In genomic region chr9:136117291-136118060, GRCh38 we compare ENCODE assay signal across 8 cellular contexts. TPM values are rescaled to one million over a fixed set of nuclear protein-coding genes. Genes with fewer than 3 reads are reported as not detected.
DNase-seq lines count a peak whose midpoint lies in the region; ATAC-seq and TF ChIP-seq lines count a peak whose summit lies in the region.

No MANE protein-coding gene starts in this region.

- DNase-seq in BE2C: no peak
- no peak for DNase-seq in ascending aorta (ENCODE audit: low spot score in 2 of 2)
- no peak for DNase-seq in suprapubic skin (ENCODE audit: low spot score in 2 of 2)
- DNase-seq in cortex of kidney (lab: John Stamatoyannopoulos, UW): no peak
- DNase-seq in A172 (ENCODE audit: low spot score): no peak

- H3K27me3 ChIP-seq in BE2C (no peaks in the 10 kb centered on the region), KMS-11 (ENCODE audit: insufficient read depth, low read depth) (no peaks in the 10 kb centered on the region; the same call in 1 of the 2 replicates), ascending aorta (no peaks in the 10 kb centered on the region), layer of hippocampus (ENCODE audit: control insufficient read depth, insufficient read depth, low read length) (no peaks in the 10 kb centered on the region), suprapubic skin (no peaks in the 10 kb centered on the region)

- WGBS in suprapubic skin: 35% methylated on average over 27 of the region's 30 CpGs

- H3K4me3 ChIP-seq in BE2C (ENCODE audit: low read depth, low read length) (peak overlapping the region; percentile 80), KMS-11 (IDR thresholded peaks at IDR 0.05; ENCODE audit: insufficient read depth, low read depth, low read length) (no peak overlapping the region), ascending aorta (peak overlapping the region; percentile 71 to 86), suprapubic skin (peak overlapping the region; percentile 92)

- ATAC-seq in GM19372 (IDR thresholded peaks at IDR 0.05; ENCODE audit: low read depth, unreplicated experiment): peak; percentile 4

- H3K27ac ChIP-seq in KMS-11 (peak overlapping the region; percentile 71), ascending aorta (peak overlapping the region; percentile 80 to 88), layer of hippocampus (ENCODE audit: low read depth, low read length) (peak overlapping the region; percentile 92), suprapubic skin (peak overlapping the region; percentile 97)

- no peaks in the 10 kb centered on the region for H4K20me1 ChIP-seq in KMS-11 (ENCODE audit: insufficient read depth)

- H3K4me2 ChIP-seq in KMS-11: peak overlapping the region; percentile 79

- peaks cover 23% of the 10 kb centered on the region for H3K36me3 ChIP-seq in BE2C
- H3K36me3 ChIP-seq in KMS-11 (ENCODE audit: insufficient read depth): no peaks in the 10 kb centered on the region
- peaks cover 19 to 27% of the 10 kb centered on the region in 2 donors for H3K36me3 ChIP-seq in ascending aorta
- peaks cover 24% of the 10 kb centered on the region for H3K36me3 ChIP-seq in suprapubic skin

- intact Hi-C loops in ascending aorta (cut with DNase I): loop anchor here (1.0 to 2.0 kb wide), 7 partner anchors 8 to 211 kb away; partner anchors contain the start of genes CAMSAP1 and UBAC1

- no peak for TF ChIP-seq EP300 in suprapubic skin (IDR thresholded peaks at IDR 0.05)

- H3K4me1 ChIP-seq in BE2C: no peaks in the 10 kb centered on the region; the same call in 1 of the 2 replicates
- peaks cover 6% of the 10 kb centered on the region for H3K4me1 ChIP-seq in KMS-11 (ENCODE audit: low read depth, poor library complexity, severe bottlenecking)
- H3K4me1 ChIP-seq in ascending aorta: peaks cover 10 to 13% of the 10 kb centered on the region in 2 donors
- peaks cover 34% of the 10 kb centered on the region for H3K4me1 ChIP-seq in suprapubic skin

- peak overlapping the region; percentile 44; the same call in 1 of the 2 replicates for H2AFZ ChIP-seq in KMS-11 (ENCODE audit: low read depth)

- TF ChIP-seq POLR2A in suprapubic skin (IDR thresholded peaks at IDR 0.05): no peak

- no peaks in the 10 kb centered on the region for H3K9me3 ChIP-seq in BE2C
- no peaks in the 10 kb centered on the region for H3K9me3 ChIP-seq in ascending aorta
- no peaks in the 10 kb centered on the region for H3K9me3 ChIP-seq in suprapubic skin

- H3K9ac ChIP-seq in KMS-11: peak overlapping the region; percentile 85

- TF ChIP-seq CTCF in BE2C (IDR thresholded peaks at IDR 0.05; ENCODE audit: low read depth, low read length) (no peak), KMS-11 (conservative IDR thresholded peaks at IDR 0.05; ENCODE audit: low read depth, low read length) (no peak), ascending aorta (IDR thresholded peaks at IDR 0.05) (no peak), suprapubic skin (IDR thresholded peaks at IDR 0.05) (no peak)

- H3K79me2 ChIP-seq in KMS-11 (ENCODE audit: insufficient read depth, low read depth): no peaks in the 10 kb centered on the region

RNA-seq across cellular contexts. Expression of gene TMEM250, which starts 1.2 kb away (rescaled TPM):
- 50.2 TPM for polyA plus RNA-seq in BE2C (2012; ENCODE audit: insufficient read depth, insufficient read length, low read depth)
- 80.3 TPM for total RNA-seq in ascending aorta
- 10 to 100 TPM; 37.0 to 66.9 (median 57.8) TPM for total RNA-seq in suprapubic skin
- total RNA-seq in A172 (2014; rRNA removed; shearing (Covaris generic)): 70.4 and 81.1 TPM in 2 replicates

RNA-seq across cellular contexts. Expression of gene NACC2, which starts 22.4 kb away (rescaled TPM):
- polyA plus RNA-seq in BE2C (2012; ENCODE audit: insufficient read depth, insufficient read length, low read depth): 7.1 TPM
- total RNA-seq in ascending aorta (72.2 TPM), suprapubic skin (10 to 100 TPM; 12.1 to 14.9 (median 13.7) TPM)
- 34.2 and 41.6 TPM in 2 replicates for total RNA-seq in A172 (2014; rRNA removed; shearing (Covaris generic))
